In genomic region chr1:16637941-16638778, GRCh38 we compare ENCODE assay signal across 9 cellular contexts. TPM values are rescaled to one million over a fixed set of nuclear protein-coding genes. Genes with fewer than 3 reads are reported as not detected.
A peak's percentile ranks its signal among the peaks of the same experiment; 100 is the strongest.
DNase-seq lines count a peak whose midpoint lies in the region; ATAC-seq and TF ChIP-seq lines count a peak whose summit lies in the region.
"Not testable (repeated sequence)": the region's sequence is repeated elsewhere in the genome, so short reads cannot be mapped to it uniquely, and the experiment has no call there.
"Had no signal": no experiment of that assay in that cellular context is flagged by ENCODE, and none has a peak within 500 bp of the region (broad histone marks: within the 10 kb centered on the region; RNA-seq: fewer than 3 reads in every experiment).

No MANE protein-coding gene starts in this region.

- not testable (repeated sequence) for H3K27me3 ChIP-seq in right cardiac atrium (ENCODE audit: control insufficient read depth, insufficient read depth); skeletal muscle tissue (ENCODE audit: control insufficient read depth in 3 of 3, insufficient read depth in 3 of 3, low read length in 3 of 3)

- 91% methylated on average over 6 of the region's 6 CpGs for WGBS in right cardiac atrium

- H3K4me3 ChIP-seq in right cardiac atrium (ENCODE audit: low read length) = not testable (repeated sequence)
- H3K4me3 ChIP-seq in skeletal muscle tissue (ENCODE audit: low read length in 3 of 3) = peak overlapping the region in 1 of 3 donors; percentile 46

- intact Hi-C loops in activated CD8-positive, alpha-beta T cell treated with anti-CD3 and anti-CD28 coated beads for 36 hours (cut with micrococcal nuclease); right cardiac atrium (cut with DNase I): not testable (repeated sequence)

- H3K4me1 ChIP-seq in right cardiac atrium (ENCODE audit: control insufficient read depth, insufficient read depth, low read length) = not testable (repeated sequence)
- H3K4me1 ChIP-seq in skeletal muscle tissue (ENCODE audit: control insufficient read depth in 3 of 3, insufficient read depth in 3 of 3, low read length in 3 of 3) = peaks cover 44 to 56% (median 47%) of the 10 kb centered on the region in 3 donors

- H3K4me1 Mint-ChIP-seq in activated CD8-positive, alpha-beta T cell treated with anti-CD3 and anti-CD28 coated beads for 36 hours (ENCODE audit: low read depth); activated naive CD8-positive, alpha-beta T cell treated with anti-CD3 and anti-CD28 coated beads, Interleukin-2, amount 10 ng/mL, durations not matched to agents 7 days and 5 days; endothelial cell (ENCODE audit: unreplicated experiment); nephron progenitor cell: not testable (repeated sequence)

- TF ChIP-seq CTCF in activated CD8-positive, alpha-beta T cell treated with anti-CD3 and anti-CD28 coated beads for 36 hours (IDR thresholded peaks at IDR 0.05); endothelial cell (IDR thresholded peaks at IDR 0.05; ENCODE audit: unreplicated experiment); nephron progenitor cell (IDR thresholded peaks at IDR 0.05): not testable (repeated sequence)

- H3K4me3 Mint-ChIP-seq in activated CD8-positive, alpha-beta T cell treated with anti-CD3 and anti-CD28 coated beads for 36 hours; activated naive CD8-positive, alpha-beta T cell treated with anti-CD3 and anti-CD28 coated beads, Interleukin-2, amount 10 ng/mL, durations not matched to agents 7 days and 5 days; endothelial cell (ENCODE audit: unreplicated experiment); nephron progenitor cell: not testable (repeated sequence)

- H3K27ac ChIP-seq in right cardiac atrium (ENCODE audit: low read length) = not testable (repeated sequence)
- H3K27ac ChIP-seq in skeletal muscle tissue (ENCODE audit: low read depth, low read length) = peak overlapping the region; percentile 96

- DNase-seq in NCI-H2171 treated with DMSO at 0.1 percent for 48 hours (lab: John Stamatoyannopoulos, UW) (peak; percentile 87), endothelial cell (ENCODE audit: low spot score) (peak; percentile 2), right cardiac atrium (peak in 2 of 3 donors; percentile 7 to 21), nephron progenitor cell (peak; percentile 4), ureter (ENCODE audit: low spot score) (peak; percentile 45)
- DNase-seq in activated CD8-positive, alpha-beta T cell treated with anti-CD3 and anti-CD28 coated beads for 36 hours = peak; percentile 0
- peak; percentile 32 for DNase-seq in activated naive CD8-positive, alpha-beta T cell treated with anti-CD3 and anti-CD28 coated beads, Interleukin-2, amount 10 ng/mL, durations not matched to agents 7 days and 5 days

- not testable (repeated sequence) for H3K9me3 Mint-ChIP-seq in activated CD8-positive, alpha-beta T cell treated with anti-CD3 and anti-CD28 coated beads for 36 hours; activated naive CD8-positive, alpha-beta T cell treated with anti-CD3 and anti-CD28 coated beads, Interleukin-2, amount 10 ng/mL, durations not matched to agents 7 days and 5 days; endothelial cell (ENCODE audit: unreplicated experiment); nephron progenitor cell

- not testable (repeated sequence) for H3K9me3 ChIP-seq in right cardiac atrium (ENCODE audit: control insufficient read depth, low read length); skeletal muscle tissue (ENCODE audit: control insufficient read depth in 3 of 3, low read length in 3 of 3)

- H3K27ac Mint-ChIP-seq in activated CD8-positive, alpha-beta T cell treated with anti-CD3 and anti-CD28 coated beads for 36 hours; activated naive CD8-positive, alpha-beta T cell treated with anti-CD3 and anti-CD28 coated beads, Interleukin-2, amount 10 ng/mL, durations not matched to agents 7 days and 5 days; endothelial cell (ENCODE audit: unreplicated experiment); nephron progenitor cell: not testable (repeated sequence)

- not testable (repeated sequence) for H3K36me3 Mint-ChIP-seq in activated CD8-positive, alpha-beta T cell treated with anti-CD3 and anti-CD28 coated beads for 36 hours (ENCODE audit: low read depth); activated naive CD8-positive, alpha-beta T cell treated with anti-CD3 and anti-CD28 coated beads, Interleukin-2, amount 10 ng/mL, durations not matched to agents 7 days and 5 days; endothelial cell (ENCODE audit: low read depth, unreplicated experiment)
- H3K36me3 Mint-ChIP-seq in nephron progenitor cell (ENCODE audit: low read depth) = peaks cover 11% of the 10 kb centered on the region

- ATAC-seq in activated CD8-positive, alpha-beta T cell treated with anti-CD3 and anti-CD28 coated beads for 36 hours; activated naive CD8-positive, alpha-beta T cell treated with anti-CD3 and anti-CD28 coated beads, Interleukin-2, amount 10 ng/mL, durations not matched to agents 7 days and 5 days (ENCODE audit: low read depth): not testable (repeated sequence)
- peak; percentile 9 to 14 for ATAC-seq in right cardiac atrium

- POLR2A ChIA-PET in activated CD8-positive, alpha-beta T cell treated with anti-CD3 and anti-CD28 coated beads for 36 hours (lab: Charles Lee) = not testable (repeated sequence)
- POLR2A ChIA-PET in activated naive CD8-positive, alpha-beta T cell treated with anti-CD3 and anti-CD28 coated beads, Interleukin-2, amount 10 ng/mL, durations not matched to agents 7 days and 5 days (lab: Charles Lee) = interaction anchor here (0.7 kb wide), 1 partner anchor 291 kb away, joined by 4 read pairs; no protein-coding TSS in a partner anchor

- H3K9ac ChIP-seq in skeletal muscle tissue (ENCODE audit: low read depth in 1 of 3, low read length in 3 of 3) = peak overlapping the region; percentile 68 to 83 (median 68)

- CTCF ChIA-PET in activated CD8-positive, alpha-beta T cell treated with anti-CD3 and anti-CD28 coated beads for 36 hours (lab: Charles Lee) = not testable (repeated sequence)

- peaks cover 8 to 26% (median 20%) of the 10 kb centered on the region in 3 donors for H3K36me3 ChIP-seq in skeletal muscle tissue (ENCODE audit: control insufficient read depth in 3 of 3, insufficient read depth in 3 of 3, low read length in 3 of 3)

- not testable (repeated sequence) for H3K27me3 Mint-ChIP-seq in activated CD8-positive, alpha-beta T cell treated with anti-CD3 and anti-CD28 coated beads for 36 hours; activated naive CD8-positive, alpha-beta T cell treated with anti-CD3 and anti-CD28 coated beads, Interleukin-2, amount 10 ng/mL, durations not matched to agents 7 days and 5 days; endothelial cell (ENCODE audit: unreplicated experiment); nephron progenitor cell (ENCODE audit: low read depth, poor library complexity)

RNA-seq across cellular contexts. Expression of gene NBPF1, which starts 24.8 kb away (rescaled TPM):
- total RNA-seq in activated CD8-positive, alpha-beta T cell treated with anti-CD3 and anti-CD28 coated beads for 36 hours = 1 to 10 TPM; 2.8 to 3.1 TPM
- 10 to 100 TPM; 11.3 to 12.6 TPM for total RNA-seq in activated naive CD8-positive, alpha-beta T cell treated with anti-CD3 and anti-CD28 coated beads, Interleukin-2, amount 10 ng/mL, durations not matched to agents 7 days and 5 days
- total RNA-seq in endothelial cell (ENCODE audit: unreplicated experiment) (41.8 TPM), right cardiac atrium (10 to 100 TPM in 3 of 4 donors, 1 to 10 TPM in 1; 8.9 to 18.7 (median 15.7) TPM), skeletal muscle tissue (69.4 TPM), ureter (61.9 TPM)
- 6.5 TPM for polyA plus RNA-seq in right cardiac atrium

RNA-seq across cellular contexts. Expression of gene RNU1-3, which starts 28.6 kb away (rescaled TPM):
- total RNA-seq in activated CD8-positive, alpha-beta T cell treated with anti-CD3 and anti-CD28 coated beads for 36 hours = 1,000 to 10,000 TPM in 1 of 2 experiments, 100 to 1,000 TPM in 1; 820 to 1,043 TPM
- total RNA-seq in activated naive CD8-positive, alpha-beta T cell treated with anti-CD3 and anti-CD28 coated beads, Interleukin-2, amount 10 ng/mL, durations not matched to agents 7 days and 5 days = 1,000 to 10,000 TPM; 3,257 to 3,430 TPM
- total RNA-seq in endothelial cell (ENCODE audit: unreplicated experiment) (3,428 TPM), right cardiac atrium (1,000 to 10,000 TPM; 3,675 to 8,578 (median 7,073) TPM), skeletal muscle tissue (under 0.01 TPM), ureter (1,626 TPM)
- not detected for polyA plus RNA-seq in right cardiac atrium
- polyA plus RNA-seq: neural cell had no signal

Comparison
In these comparisons a context has a peak if more than half of its experiments do, and no peak if none do; other contexts are left out.
1. DNase-seq: peak in every context shown above with its lines; median percentile 87 in NCI-H2171 treated with DMSO at 0.1 percent for 48 hours; 45 in ureter; 32 in activated naive CD8-positive, alpha-beta T cell treated with anti-CD3 and anti-CD28 coated beads, Interleukin-2, amount 10 ng/mL, durations not matched to agents 7 days and 5 days; 14 in right cardiac atrium; 4 in nephron progenitor cell; 2 in endothelial cell; 0 in activated CD8-positive, alpha-beta T cell treated with anti-CD3 and anti-CD28 coated beads for 36 hours.
2. RNA of gene RNU1-3, which starts 28.6 kb away (total RNA-seq): 3,675 to 8,578 TPM in right cardiac atrium, 3,257 to 3,430 TPM in activated naive CD8-positive, alpha-beta T cell treated with anti-CD3 and anti-CD28 coated beads, Interleukin-2, amount 10 ng/mL, durations not matched to agents 7 days and 5 days, 3,428 TPM in endothelial cell (single experiment), 1,626 TPM in ureter (single experiment) and 820 to 1,043 TPM in activated CD8-positive, alpha-beta T cell treated with anti-CD3 and anti-CD28 coated beads for 36 hours; under 0.01 TPM in skeletal muscle tissue (single experiment); every median in the first group is over 100 times any median in the second.